In the genomic region with DNA sequence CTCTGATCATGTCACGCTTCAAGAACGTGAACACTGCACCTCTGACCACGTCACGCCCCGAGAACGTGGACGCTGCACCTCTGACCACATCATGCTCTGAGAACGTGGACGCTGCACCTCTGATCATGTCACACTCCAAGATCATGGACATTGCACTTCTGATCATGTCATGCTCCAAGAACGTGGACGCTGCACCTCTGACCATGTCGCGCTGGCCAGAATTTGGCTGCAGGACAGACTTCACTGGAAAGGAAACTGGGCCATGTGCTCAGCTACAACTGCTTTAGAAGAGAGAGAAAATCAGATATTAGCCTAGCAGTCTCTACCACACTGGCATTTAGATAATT, we compare ENCODE assay signal across 1 cellular context.
TF ChIP-seq lines count a peak whose summit lies in the region.

No MANE protein-coding gene starts in this region.

TF ChIP-seq in IMR-90, 13 proteins besides CTCF, POLR2A, EP300 and RAD21:
- TF ChIP-seq RCOR1 (IDR thresholded peaks at IDR 0.05; ENCODE audit: insufficient replicate concordance, low read length) (no peak), ELK1 (IDR thresholded peaks at IDR 0.05; ENCODE audit: borderline replicate concordance, low read depth, low read length) (no peak), NFE2L2 (IDR thresholded peaks at IDR 0.05; ENCODE audit: low read depth, low read length) (no peak), MXI1 (IDR thresholded peaks at IDR 0.05; ENCODE audit: borderline replicate concordance, low read depth, low read length) (no peak), CEBPB (IDR thresholded peaks at IDR 0.05; ENCODE audit: low read depth, low read length) (no peak), FOS (IDR thresholded peaks at IDR 0.05; ENCODE audit: low read depth, low read length) (no peak), MAZ (IDR thresholded peaks at IDR 0.05; ENCODE audit: borderline replicate concordance, low read depth, low read length) (no peak), RFX5 (IDR thresholded peaks at IDR 0.05; ENCODE audit: low read depth, low read length) (no peak), BHLHE40 (IDR thresholded peaks at IDR 0.05; ENCODE audit: low read depth, low read length) (no peak), SMC3 (IDR thresholded peaks at IDR 0.05; ENCODE audit: low read depth, low read length) (no peak), MAFK (IDR thresholded peaks at IDR 0.05; ENCODE audit: low read depth, low read length) (no peak), CHD1 (IDR thresholded peaks at IDR 0.05; ENCODE audit: low read depth, low read length) (no peak)
- TF ChIP-seq, protein P1, sequence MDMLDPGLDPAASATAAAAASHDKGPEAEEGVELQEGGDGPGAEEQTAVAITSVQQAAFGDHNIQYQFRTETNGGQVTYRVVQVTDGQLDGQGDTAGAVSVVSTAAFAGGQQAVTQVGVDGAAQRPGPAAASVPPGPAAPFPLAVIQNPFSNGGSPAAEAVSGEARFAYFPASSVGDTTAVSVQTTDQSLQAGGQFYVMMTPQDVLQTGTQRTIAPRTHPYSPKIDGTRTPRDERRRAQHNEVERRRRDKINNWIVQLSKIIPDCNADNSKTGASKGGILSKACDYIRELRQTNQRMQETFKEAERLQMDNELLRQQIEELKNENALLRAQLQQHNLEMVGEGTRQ (IDR thresholded peaks at IDR 0.05; ENCODE audit: low read depth, low read length): no peak
